12 cellular contexts compared by ENCODE assay signal in the genomic region with DNA sequence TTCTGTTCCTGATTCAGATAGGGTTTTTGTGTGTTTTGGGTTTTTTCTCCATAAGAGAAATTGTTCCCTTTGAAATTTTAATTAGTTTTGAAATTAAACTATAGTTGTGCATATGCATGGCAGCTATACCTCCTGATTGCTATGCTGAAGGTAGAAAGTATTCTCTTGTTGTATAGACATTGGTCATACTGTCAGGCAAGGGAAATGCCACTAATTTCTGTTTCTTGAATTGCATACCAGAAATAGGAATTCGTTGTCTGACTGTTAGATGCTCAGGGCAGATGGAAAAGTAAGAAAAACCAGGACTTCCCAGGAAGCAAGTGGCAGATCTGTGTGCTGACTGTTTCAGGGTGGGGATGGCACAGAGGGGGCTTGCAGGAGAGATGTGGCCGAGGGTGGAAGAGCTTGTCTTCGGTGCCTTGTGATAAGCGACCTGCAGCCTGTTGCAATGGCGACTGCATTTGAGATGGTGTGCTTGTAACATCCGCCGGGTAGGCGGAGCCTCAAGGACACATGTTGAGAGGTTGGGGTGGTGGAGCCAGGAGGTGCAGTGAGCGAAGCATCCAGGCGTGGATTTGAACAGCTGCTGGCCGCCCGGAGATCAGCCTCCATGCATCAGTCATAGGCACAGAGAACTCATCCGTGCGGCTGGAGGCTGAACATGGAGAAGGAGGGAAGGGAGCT. TPM values are rescaled to one million over a fixed set of nuclear protein-coding genes. Genes with fewer than 3 reads are reported as not detected.
DNase-seq lines count a peak whose midpoint lies in the region; ATAC-seq and TF ChIP-seq lines count a peak whose summit lies in the region.
"Had no signal": no experiment of that assay in that cellular context is flagged by ENCODE, and none has a peak within 500 bp of the region (broad histone marks: within the 10 kb centered on the region; RNA-seq: fewer than 3 reads in every experiment).

No MANE protein-coding gene starts in this region.

- no peaks in the 10 kb centered on the region for H3K27me3 ChIP-seq in SJCRH30
- H3K27me3 ChIP-seq in right lobe of liver, result no peaks in the 10 kb centered on the region
- H3K27me3 ChIP-seq: tibial artery had no signal

- intact Hi-C loops in right lobe of liver (cut with DNase I), result loop anchor here in 1 of 2 donors (10.0 kb wide), 1 partner anchor 54 kb away; no protein-coding TSS in a partner anchor

- 81% methylated on average over 10 of the region's 14 CpGs for WGBS in right lobe of liver (ENCODE audit: insufficient coverage, low coverage, low lambda C conversion rate, missing lambda C conversion rate)

- TF ChIP-seq CTCF in right lobe of liver (IDR thresholded peaks at IDR 0.05), result no peak

- DNase-seq in COLO668 (lab: John Stamatoyannopoulos, UW; ENCODE audit: unreplicated experiment) (peak; percentile 85), NCI-H1092 treated with DMSO at 0.1 percent for 48 hours (lab: John Stamatoyannopoulos, UW) (peak; percentile 63), SJCRH30 (peak; percentile 89 to 91), right lobe of liver (no peak), mucosa of gallbladder (ENCODE audit: low spot score) (no peak)
- DNase-seq in effector CD8-positive, alpha-beta T cell (lab: John Stamatoyannopoulos, UW), result no peak
- DNase-seq: activated CD4-positive, alpha-beta T cell treated with anti-CD3 and anti-CD28 coated beads, Interleukin-2, amount 50 U/mL, for 48 hours; C1 segment of cervical spinal cord; NCI-H226; tibial artery had no signal

- H3K36me3 ChIP-seq in SJCRH30 (no peaks in the 10 kb centered on the region), right lobe of liver (no peaks in the 10 kb centered on the region)
- H3K36me3 ChIP-seq: tibial artery had no signal

- no peaks in the 10 kb centered on the region for H3K9me3 ChIP-seq in SJCRH30 (replicated peaks)
- H3K9me3 ChIP-seq in right lobe of liver, result no peaks in the 10 kb centered on the region
- H3K9me3 ChIP-seq: tibial artery had no signal

- ATAC-seq in right lobe of liver, result no peak
- ATAC-seq in GM18907 (IDR thresholded peaks at IDR 0.05; ENCODE audit: unreplicated experiment), result no peak
- ATAC-seq in GM19397 (IDR thresholded peaks at IDR 0.05; ENCODE audit: unreplicated experiment), result no peak

- peaks cover 48% of the 10 kb centered on the region for H3K4me1 ChIP-seq in SJCRH30
- H3K4me1 ChIP-seq in right lobe of liver, result peaks cover 0 to 97% (median 37%) of the 10 kb centered on the region in 4 donors

- H3K27ac ChIP-seq in SJCRH30, result peak overlapping the region; percentile 64
- peak overlapping the region in 2 of 3 donors; percentile 55 to 82 for H3K27ac ChIP-seq in right lobe of liver
- H3K27ac ChIP-seq: tibial artery had no signal

- H3K4me3 ChIP-seq in SJCRH30 (peak overlapping the region; percentile 33; the same call in 1 of the 2 replicates), right lobe of liver (no peak overlapping the region)
- H3K4me3 ChIP-seq: tibial artery had no signal

- no peak for TF ChIP-seq POLR2A in right lobe of liver (IDR thresholded peaks at IDR 0.05)

RNA-seq across cellular contexts. Expression of a gene that starts 42.8 kb away (rescaled TPM):
- 12.3 and 13.4 TPM in 2 replicates for total RNA-seq in SJCRH30 (2014; rRNA removed; shearing (Covaris generic))
- total RNA-seq in right lobe of liver (10 to 100 TPM; 28.7 to 46.3 (median 39.6) TPM), mucosa of gallbladder (74.3 TPM)

Comparison
In these comparisons a context has a peak if more than half of its experiments do, and no peak if none do; other contexts are left out.
1. DNase-seq: peak in COLO668 (single experiment), NCI-H1092 treated with DMSO at 0.1 percent for 48 hours (single experiment) and SJCRH30 (2 of 2); none in right lobe of liver (0 of 3), mucosa of gallbladder (single experiment) and effector CD8-positive, alpha-beta T cell (single experiment).